8 cellular contexts compared by ENCODE assay signal in genomic region chr12:106357549-106358409, GRCh38. TPM values are rescaled to one million over a fixed set of nuclear protein-coding genes. Genes with fewer than 3 reads are reported as not detected.
DNase-seq lines count a peak whose midpoint lies in the region; ATAC-seq and TF ChIP-seq lines count a peak whose summit lies in the region.

Gene POLR3B (plus strand): TSS chr12:106357748. CDS start chr12:106357880, 132 bp downstream.

- peak within 1 kb of the TSS; percentile 81 for H2AFZ ChIP-seq in OCI-LY3 (ENCODE audit: low read depth, low read length)

- H3K9me3 ChIP-seq in OCI-LY3 (ENCODE audit: insufficient read depth, low read length) (no peaks in the 10 kb centered on the region), mucosa of descending colon (no peaks in the 10 kb centered on the region)

- H3K4me2 ChIP-seq in OCI-LY3 (ENCODE audit: low read length) = peak within 1 kb of the TSS; percentile 95

- H3K79me2 ChIP-seq in OCI-LY3 (ENCODE audit: low read length) = peaks cover 10% of the 10 kb centered on the region

- intact Hi-C loops in mucosa of descending colon (cut with DNase I, micrococcal nuclease) = no loop called here

- H3K27me3 ChIP-seq in OCI-LY3 (ENCODE audit: low read depth, low read length) = no peaks in the 10 kb centered on the region

- TF ChIP-seq CTCF in OCI-LY3 (IDR thresholded peaks at IDR 0.05; ENCODE audit: low read depth, low read length) (peak; percentile 85), epithelial cell of esophagus (IDR thresholded peaks at IDR 0.05; ENCODE audit: insufficient read depth, low read depth, low read length, missing control alignments) (peak; percentile 93), mucosa of descending colon (IDR thresholded peaks at IDR 0.05) (peak; percentile 89)

- H4K20me1 ChIP-seq in OCI-LY3 (ENCODE audit: insufficient read depth, low read length) = no peaks in the 10 kb centered on the region

- peak; percentile 94 for ATAC-seq in GM21526 (IDR thresholded peaks at IDR 0.05; ENCODE audit: low FRiP score, unreplicated experiment)
- ATAC-seq in mucosa of descending colon = peak; percentile 97

- no peaks in the 10 kb centered on the region for H3K36me3 ChIP-seq in OCI-LY3 (replicated peaks; ENCODE audit: low read depth, low read length)
- H3K36me3 ChIP-seq in mucosa of descending colon (ENCODE audit: low read depth) = no peaks in the 10 kb centered on the region

- H3K9ac ChIP-seq in OCI-LY3 (ENCODE audit: low read length) = peak within 1 kb of the TSS; percentile 73

- peaks cover 9% of the 10 kb centered on the region; the same call in 1 of the 2 replicates for H3K4me1 ChIP-seq in OCI-LY3 (ENCODE audit: low read length)
- peaks cover 17% of the 10 kb centered on the region for H3K4me1 ChIP-seq in mucosa of descending colon (ENCODE audit: low read depth)

- peak within 1 kb of the TSS; percentile 70 for H3K27ac ChIP-seq in OCI-LY3 (ENCODE audit: low read length)

- peak within 1 kb of the TSS; percentile 80 for H3K4me3 ChIP-seq in OCI-LY3 (ENCODE audit: low read length)
- peak within 1 kb of the TSS; percentile 89 for H3K4me3 ChIP-seq in epithelial cell of esophagus (ENCODE audit: low read length)
- peak within 1 kb of the TSS; percentile 54 for H3K4me3 ChIP-seq in mucosa of descending colon

- DNase-seq in DMS114 treated with DMSO at 0.1 percent for 48 hours (lab: John Stamatoyannopoulos, UW; ENCODE audit: unreplicated experiment) (peak; percentile 93), HuH-7.5 (ENCODE audit: low spot score) (peak; percentile 85), activated T-cell treated with anti-CD3 and anti-CD28 coated beads for 4 hours (peak; percentile 93), epithelial cell of esophagus (ENCODE audit: low read depth) (peak; percentile 97), mucosa of descending colon (peak; percentile 96 to 97 (median 97))
- peak; percentile 93 for DNase-seq in stimulated activated CD8-positive, alpha-beta memory T cell treated with anti-CD3 and anti-CD28 coated beads, Interleukin-4, amount 100 ng/mL, for 24 hours (ENCODE audit: low read depth)

RNA-seq across cellular contexts. Expression of gene POLR3B, which starts in this region (rescaled TPM):
- total RNA-seq in mucosa of descending colon = 1 to 10 TPM; 6.6 to 8.7 (median 8.5) TPM

Comparison
In these comparisons a context has a peak if more than half of its experiments do, and no peak if none do; other contexts are left out.
1. Peak in every context shown above with its lines: DNase-seq, ATAC-seq, H3K4me3 ChIP-seq and H3K27ac ChIP-seq.